In genomic region chr6:31777667-31778050, GRCh38 we compare ENCODE assay signal across 12 cellular contexts. TPM values are rescaled to one million over a fixed set of nuclear protein-coding genes. Genes with fewer than 3 reads are reported as not detected.
DNase-seq lines count a peak whose midpoint lies in the region; ATAC-seq, FAIRE-seq and TF ChIP-seq lines count a peak whose summit lies in the region.
"Had no signal": no experiment of that assay in that cellular context is flagged by ENCODE, and none has a peak within 500 bp of the region (broad histone marks: within the 10 kb centered on the region; RNA-seq: fewer than 3 reads in every experiment).

No MANE protein-coding gene starts in this region.

- no peak for DNase-seq in activated CD4-positive, alpha-beta T cell treated with anti-CD3 and anti-CD28 coated beads for 36 hours
- no peak for DNase-seq in activated CD4-positive, alpha-beta T cell treated with anti-CD3 and anti-CD28 coated beads, Interleukin-2, amount 50 U/mL, for 1 hour
- no peak for DNase-seq in RWPE1 (ENCODE audit: low spot score)
- DNase-seq in esophagus squamous epithelium (lab: John Stamatoyannopoulos, UW), result no peak
- no peak for DNase-seq in frontal cortex (ENCODE audit: low spot score in 2 of 2)
- no peak for DNase-seq in T-helper 9 cell
- no peak for DNase-seq in GOT3 (lab: John Stamatoyannopoulos, UW)
- DNase-seq: NCI-H1694 treated with DMSO at 0.1 percent for 48 hours had no signal

- H3K9me3 ChIP-seq in esophagus squamous epithelium, result no peaks in the 10 kb centered on the region
- H3K9me3 ChIP-seq in skeletal muscle tissue (ENCODE audit: control insufficient read depth in 3 of 3, low read length in 3 of 3), result no peaks in the 10 kb centered on the region

- 89% methylated on average over 4 to 5 of the region's 5 CpGs for WGBS in esophagus squamous epithelium, 2 donors

- intact Hi-C loops in activated CD4-positive, alpha-beta T cell treated with anti-CD3 and anti-CD28 coated beads for 36 hours (cut with DNase I, micrococcal nuclease), result no loop called here
- intact Hi-C loops in esophagus squamous epithelium (cut with DNase I), result no loop called here

- H3K27me3 ChIP-seq in esophagus squamous epithelium (no peaks in the 10 kb centered on the region), skeletal muscle tissue (ENCODE audit: control insufficient read depth in 3 of 3, insufficient read depth in 3 of 3, low read length in 3 of 3) (no peaks in the 10 kb centered on the region)

- H3K4me1 Mint-ChIP-seq in activated CD4-positive, alpha-beta T cell treated with anti-CD3 and anti-CD28 coated beads for 36 hours, result peaks cover 31% of the 10 kb centered on the region

- no peaks in the 10 kb centered on the region for H3K27me3 Mint-ChIP-seq in activated CD4-positive, alpha-beta T cell treated with anti-CD3 and anti-CD28 coated beads for 36 hours

- ATAC-seq in activated CD4-positive, alpha-beta T cell treated with anti-CD3 and anti-CD28 coated beads for 36 hours, result no peak

- peak overlapping the region; percentile 47 for H3K27ac Mint-ChIP-seq in activated CD4-positive, alpha-beta T cell treated with anti-CD3 and anti-CD28 coated beads for 36 hours

- H3K9me3 Mint-ChIP-seq in activated CD4-positive, alpha-beta T cell treated with anti-CD3 and anti-CD28 coated beads for 36 hours (ENCODE audit: low read depth), result no peaks in the 10 kb centered on the region

- peaks cover 13 to 50% (median 26%) of the 10 kb centered on the region in 3 donors for H3K36me3 ChIP-seq in esophagus squamous epithelium
- H3K36me3 ChIP-seq in skeletal muscle tissue (ENCODE audit: control insufficient read depth in 3 of 3, insufficient read depth in 3 of 3, low read length in 3 of 3), result peaks cover 35 to 39% (median 36%) of the 10 kb centered on the region in 3 donors

- no peak for FAIRE-seq in frontal cortex (lab: Jason Lieb, UNC)
- FAIRE-seq: A204.1, colon, TTC549 had no signal

- H3K36me3 Mint-ChIP-seq in activated CD4-positive, alpha-beta T cell treated with anti-CD3 and anti-CD28 coated beads for 36 hours (ENCODE audit: low read depth), result peaks cover 38% of the 10 kb centered on the region

- POLR2A ChIA-PET in activated CD4-positive, alpha-beta T cell treated with anti-CD3 and anti-CD28 coated beads for 36 hours (lab: Charles Lee), result no interaction called here
- POLR2A ChIA-PET in RWPE1 (lab: Yijun Ruan, JAX; ENCODE audit: low non-redundant PET), result no interaction called here

- H3K27ac ChIP-seq in RWPE1, result peak overlapping the region; percentile 89
- peak overlapping the region; percentile 45 to 73 (median 64) for H3K27ac ChIP-seq in esophagus squamous epithelium
- H3K27ac ChIP-seq in skeletal muscle tissue (ENCODE audit: low read depth, low read length), result peak overlapping the region; percentile 89

- H3K9ac ChIP-seq in skeletal muscle tissue (ENCODE audit: low read depth in 1 of 3, low read length in 3 of 3), result peak overlapping the region; percentile 79 to 86 (median 84)

- CTCF ChIA-PET in activated CD4-positive, alpha-beta T cell treated with anti-CD3 and anti-CD28 coated beads for 36 hours (lab: Charles Lee), result interaction anchor here (0.6 to 1.2 kb wide), 6 partner anchors 13 to 197 kb away, joined by 3 to 4 read pairs (median 3); no protein-coding TSS in a partner anchor
- CTCF ChIA-PET in RWPE1 (lab: Yijun Ruan, JAX), result interaction anchor here (0.5 to 0.7 kb wide), 2 partner anchors 13 to 36 kb away, joined by 3 read pairs; no protein-coding TSS in a partner anchor

- H3K4me3 ChIP-seq in esophagus squamous epithelium (no peak overlapping the region), skeletal muscle tissue (ENCODE audit: low read length in 3 of 3) (peak overlapping the region in 2 of 3 donors; percentile 71 to 74)

- H3K4me1 ChIP-seq in esophagus squamous epithelium (peaks cover 13 to 32% (median 14%) of the 10 kb centered on the region in 3 donors), skeletal muscle tissue (ENCODE audit: control insufficient read depth in 3 of 3, insufficient read depth in 3 of 3, low read length in 3 of 3) (peaks cover 13 to 32% (median 27%) of the 10 kb centered on the region in 3 donors)

- no peak for TF ChIP-seq CTCF in RWPE1 (conservative IDR thresholded peaks at IDR 0.05; ENCODE audit: low read depth)
- no peak for TF ChIP-seq CTCF in esophagus squamous epithelium (IDR thresholded peaks at IDR 0.05)

- TF ChIP-seq POLR2A in esophagus squamous epithelium (IDR thresholded peaks at IDR 0.05), result no peak

- H3K4me3 Mint-ChIP-seq in activated CD4-positive, alpha-beta T cell treated with anti-CD3 and anti-CD28 coated beads for 36 hours, result no peak overlapping the region

RNA-seq across cellular contexts. Expression of gene VWA7, which starts 0.5 kb away (rescaled TPM):
- 1 to 10 TPM; 1.4 to 1.5 TPM for total RNA-seq in activated CD4-positive, alpha-beta T cell treated with anti-CD3 and anti-CD28 coated beads for 36 hours
- total RNA-seq in esophagus squamous epithelium (under 1 TPM; 0.22 to 0.80 (median 0.58) TPM), skeletal muscle tissue (1.0 TPM), frontal cortex (under 0.01 TPM)

RNA-seq across cellular contexts. Expression of gene SAPCD1, which starts 15.2 kb away (rescaled TPM):
- total RNA-seq in activated CD4-positive, alpha-beta T cell treated with anti-CD3 and anti-CD28 coated beads for 36 hours, result 10 to 100 TPM; 12.2 to 13.2 TPM
- 1 to 10 TPM in 2 of 4 donors, under 1 TPM in 2; 0.45 to 2.9 (median 1.1) TPM for total RNA-seq in esophagus squamous epithelium
- total RNA-seq in skeletal muscle tissue, result 1.0 TPM
- 0.82 TPM for total RNA-seq in frontal cortex

RNA-seq across cellular contexts. Expression of gene VARS1, which starts 17.9 kb away (rescaled TPM):
- total RNA-seq in activated CD4-positive, alpha-beta T cell treated with anti-CD3 and anti-CD28 coated beads for 36 hours, result 100 to 1,000 TPM; 147 to 169 TPM
- total RNA-seq in esophagus squamous epithelium (10 to 100 TPM; 35.0 to 72.3 (median 45.5) TPM), skeletal muscle tissue (42.3 TPM), frontal cortex (34.6 TPM)

RNA-seq across cellular contexts. Expression of gene LSM2, which starts 29.1 kb away (rescaled TPM):
- 100 to 1,000 TPM; 112 to 124 TPM for total RNA-seq in activated CD4-positive, alpha-beta T cell treated with anti-CD3 and anti-CD28 coated beads for 36 hours
- total RNA-seq in esophagus squamous epithelium (10 to 100 TPM; 27.1 to 70.8 (median 36.6) TPM), skeletal muscle tissue (45.9 TPM), frontal cortex (23.6 TPM)

RNA-seq across cellular contexts. Expression of gene HSPA1L, which starts 37.4 kb away (rescaled TPM):
- total RNA-seq in activated CD4-positive, alpha-beta T cell treated with anti-CD3 and anti-CD28 coated beads for 36 hours, result 1 to 10 TPM; 1.9 to 2.2 TPM
- total RNA-seq in esophagus squamous epithelium (under 1 TPM; 0.35 to 0.97 (median 0.57) TPM), skeletal muscle tissue (5.2 TPM), frontal cortex (5.7 TPM)

Comparison
In these comparisons a context has a peak if more than half of its experiments do, and no peak if none do; other contexts are left out.
1. H3K4me3 ChIP-seq: peak in skeletal muscle tissue (2 of 3); none in esophagus squamous epithelium (0 of 4).
2. Peak in every context shown above with its lines, with median percentiles within 50 percentile points of each other: H3K27ac ChIP-seq.